ENCODE assay signal across 19 cellular contexts in the genomic region with DNA sequence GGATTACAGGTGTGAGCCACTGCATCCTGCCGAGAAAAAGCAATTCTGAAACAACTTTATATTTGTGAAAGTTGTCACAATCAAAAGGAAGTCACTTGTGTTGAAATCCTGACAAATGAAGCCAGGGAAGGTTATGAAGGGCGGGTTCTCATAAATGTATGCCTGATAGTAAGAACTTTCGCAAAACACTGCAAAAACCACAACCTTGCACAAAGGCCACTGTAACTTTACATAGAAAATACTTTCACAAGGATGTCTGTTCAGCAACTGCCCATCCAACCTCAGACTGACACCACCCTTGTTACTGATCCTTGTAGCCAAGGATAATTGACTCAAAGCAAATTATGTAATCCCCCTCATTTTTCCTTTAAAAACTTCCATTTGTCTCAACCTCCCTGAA.
"Had no signal": no experiment of that assay in that cellular context is flagged by ENCODE, and none has a peak within 500 bp of the region (broad histone marks: within the 10 kb centered on the region; RNA-seq: fewer than 3 reads in every experiment).

No MANE protein-coding gene starts in this region.

- ATAC-seq: activated T-cell treated with anti-CD3 and anti-CD28 coated beads, Interleukin-2, amount 50 U/mL, for 72 hours; left ventricle myocardium superior; psoas muscle; right cardiac atrium; stimulated activated naive CD8-positive, alpha-beta T cell treated with anti-CD3 and anti-CD28 coated beads, Interleukin-15, amount 100 ng/mL, for 72 hours had no signal

- H3K27ac Mint-ChIP-seq: activated T-cell treated with anti-CD3 and anti-CD28 coated beads, Interleukin-2, amount 50 U/mL, for 72 hours; stimulated activated naive CD8-positive, alpha-beta T cell treated with anti-CD3 and anti-CD28 coated beads, Interleukin-15, amount 100 ng/mL, for 72 hours had no signal

- H3K27me3 ChIP-seq: esophagus squamous epithelium, suprapubic skin had no signal

- H3K4me3 Mint-ChIP-seq: activated T-cell treated with anti-CD3 and anti-CD28 coated beads, Interleukin-2, amount 50 U/mL, for 72 hours; stimulated activated naive CD8-positive, alpha-beta T cell treated with anti-CD3 and anti-CD28 coated beads, Interleukin-15, amount 100 ng/mL, for 72 hours had no signal

- DNase-seq: activated CD4-positive, alpha-beta T cell treated with anti-CD3 and anti-CD28 coated beads for 1 hour; activated CD8-positive, alpha-beta memory T cell treated with anti-CD3 and anti-CD28 coated beads for 24 hours; activated CD8-positive, alpha-beta memory T cell treated with anti-CD3 and anti-CD28 coated beads, Interleukin-2, amount 50 U/mL, for 48 hours; activated effector memory CD4-positive, alpha-beta T cell treated with anti-CD3 and anti-CD28 coated beads, Interleukin-2, amount 50 U/mL, for 16 hours; activated naive CD4-positive, alpha-beta T cell treated with anti-CD3 and anti-CD28 coated beads, Interleukin-2, amount 50 U/mL, for 16 hours; activated T-cell treated with anti-CD3 and anti-CD28 coated beads, Interleukin-2, amount 50 U/mL, for 72 hours; cerebellar nuclear complex; effector CD8-positive, alpha-beta T cell; esophagus squamous epithelium; left ventricle myocardium superior; psoas muscle; right cardiac atrium; stimulated activated CD4-positive, alpha-beta T cell treated with anti-CD3 and anti-CD28 coated beads, Interleukin-15, amount 100 ng/mL, for 24 hours; stimulated activated CD4-positive, alpha-beta T cell treated with anti-CD3 and anti-CD28 coated beads, Interleukin-2, amount 100 ng/mL, for 48 hours; stimulated activated naive CD8-positive, alpha-beta T cell treated with anti-CD3 and anti-CD28 coated beads, Interleukin-15, amount 100 ng/mL, for 72 hours; trophoblast cell; WERI-Rb-1 had no signal

- H3K4me1 Mint-ChIP-seq: stimulated activated naive CD8-positive, alpha-beta T cell treated with anti-CD3 and anti-CD28 coated beads, Interleukin-15, amount 100 ng/mL, for 72 hours had no signal

- H3K36me3 ChIP-seq: esophagus squamous epithelium, suprapubic skin, WERI-Rb-1 had no signal

- H3K27ac ChIP-seq: esophagus squamous epithelium, psoas muscle, skin epidermis, suprapubic skin, WERI-Rb-1 had no signal

- H3K4me1 ChIP-seq: esophagus squamous epithelium, suprapubic skin had no signal

- H3K9me3 ChIP-seq: esophagus squamous epithelium, psoas muscle, suprapubic skin had no signal

- H3K4me3 ChIP-seq: esophagus squamous epithelium, psoas muscle, skin epidermis, suprapubic skin had no signal
